9 cellular contexts compared by ENCODE assay signal in the genomic region with DNA sequence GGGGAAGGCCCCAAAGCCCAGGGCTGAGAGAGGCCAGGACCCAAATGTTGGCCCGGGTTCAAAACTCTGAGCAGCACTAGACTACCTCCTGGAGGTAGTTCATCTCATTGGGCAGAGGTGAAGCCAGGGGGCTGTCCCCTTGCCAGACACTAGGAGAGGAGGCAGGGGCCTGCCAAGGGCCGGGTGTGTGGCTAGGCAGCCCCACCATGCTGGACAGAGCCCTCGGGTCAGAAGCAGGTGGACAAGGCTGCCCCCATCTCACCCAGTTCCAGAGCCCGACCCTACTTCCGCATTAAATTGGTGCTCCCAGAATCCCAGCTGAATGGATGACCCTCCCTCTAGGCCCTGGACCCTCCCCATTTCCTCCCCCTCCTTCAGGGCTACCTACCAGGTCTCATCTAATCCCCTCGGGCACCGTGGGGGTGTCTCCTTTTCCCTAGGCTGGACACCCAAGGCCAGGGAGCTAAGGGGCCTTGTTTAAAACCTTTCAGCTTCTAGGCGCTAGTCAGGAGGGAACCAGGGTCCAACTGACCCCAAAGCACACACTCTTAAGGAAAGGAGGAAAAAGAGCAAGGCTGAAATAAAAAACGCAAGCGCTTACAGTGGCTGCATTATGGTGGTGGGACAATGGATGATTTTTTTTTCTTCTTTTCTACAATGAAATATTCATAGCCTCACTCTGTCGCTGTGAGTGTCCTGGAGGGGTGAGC.
A peak's percentile ranks its signal among the peaks of the same experiment; 100 is the strongest.
DNase-seq lines count a peak whose midpoint lies in the region; ATAC-seq, FAIRE-seq and TF ChIP-seq lines count a peak whose summit lies in the region.
"Had no signal": no experiment of that assay in that cellular context is flagged by ENCODE, and none has a peak within 500 bp of the region (broad histone marks: within the 10 kb centered on the region; RNA-seq: fewer than 3 reads in every experiment).

No MANE protein-coding gene starts in this region.

- H3K9ac ChIP-seq in HCT116 (ENCODE audit: low read length) (peak overlapping the region; percentile 58), astrocyte (ENCODE audit: low read length) (no peak overlapping the region)

- CTCF ChIA-PET in HCT116 (lab: Charles Lee): no interaction called here

- no peaks in the 10 kb centered on the region for H3K9me3 ChIP-seq in HCT116 (ENCODE audit: control insufficient read depth in 1 of 2, insufficient read depth in 1 of 2, low read depth in 1 of 2, low read length in 2 of 2)
- H3K9me3 ChIP-seq in astrocyte (ENCODE audit: insufficient read depth, low read depth, low read length): no peaks in the 10 kb centered on the region
- H3K9me3 ChIP-seq in mucosa of descending colon: no peaks in the 10 kb centered on the region

- peak overlapping the region; percentile 51; the same call in 1 of the 2 replicates for H3K4me3 ChIP-seq in ACC112 (ENCODE audit: low read depth, low read length)
- peak overlapping the region; percentile 52 to 63 for H3K4me3 ChIP-seq in HCT116 (replicated peaks in 1 of 2; ENCODE audit: low read depth in 1 of 2, low read length in 2 of 2)
- no peak overlapping the region for H3K4me3 ChIP-seq in astrocyte (ENCODE audit: insufficient read depth, low read depth, low read length)
- H3K4me3 ChIP-seq in mucosa of descending colon: no peak overlapping the region
- H3K4me3 ChIP-seq: K562 had no signal

- H3K36me3 Mint-ChIP-seq in astrocyte (ENCODE audit: low read depth, unreplicated experiment): no peaks in the 10 kb centered on the region
- no peaks in the 10 kb centered on the region for H3K36me3 Mint-ChIP-seq in natural killer cell treated with Interleukin-12 subunit alpha and Interleukin-12 subunit beta and Interleukin-15 and Interleukin-18, amount 100 ng/mL, for 72 hours

- no peaks in the 10 kb centered on the region for H3K79me2 ChIP-seq in ACC112 (ENCODE audit: control insufficient read depth, insufficient read depth, low read length, unreplicated experiment)
- no peaks in the 10 kb centered on the region for H3K79me2 ChIP-seq in HCT116 (ENCODE audit: insufficient read depth, low read length)
- no peaks in the 10 kb centered on the region for H3K79me2 ChIP-seq in astrocyte (ENCODE audit: insufficient read depth, low read length)

- TF ChIP-seq POLR2A in HCT116 (IDR thresholded peaks at IDR 0.05; ENCODE audit: borderline replicate concordance, extremely low read depth, insufficient read depth, insufficient read length): no peak

- H3K9me3 Mint-ChIP-seq in astrocyte (ENCODE audit: unreplicated experiment): no peaks in the 10 kb centered on the region
- no peaks in the 10 kb centered on the region for H3K9me3 Mint-ChIP-seq in natural killer cell treated with Interleukin-12 subunit alpha and Interleukin-12 subunit beta and Interleukin-15 and Interleukin-18, amount 100 ng/mL, for 72 hours

- POLR2A ChIA-PET in HCT116 (lab: Charles Lee): no interaction called here

- H2AFZ ChIP-seq in ACC112 (ENCODE audit: low read length, unreplicated experiment) (no peak overlapping the region), HCT116 (ENCODE audit: low read depth, low read length, poor library complexity, severe bottlenecking) (no peak overlapping the region), astrocyte (ENCODE audit: low read depth, low read length) (no peak overlapping the region)

- H3K4me1 ChIP-seq in ACC112 (ENCODE audit: control insufficient read depth, insufficient read depth, low read length, unreplicated experiment): no peaks in the 10 kb centered on the region
- H3K4me1 ChIP-seq in HCT116 (ENCODE audit: control insufficient read depth in 1 of 2, insufficient read depth in 2 of 2, low read length in 2 of 2): peaks cover 6 to 11% of the 10 kb centered on the region in 2 experiments
- H3K4me1 ChIP-seq in astrocyte (ENCODE audit: insufficient read depth, low read length): peaks cover 3% of the 10 kb centered on the region
- peaks cover 15% of the 10 kb centered on the region for H3K4me1 ChIP-seq in mucosa of descending colon (ENCODE audit: low read depth)

- TF ChIP-seq CTCF in HCT116 (IDR thresholded peaks at IDR 0.05 in 2 of 3, conservative IDR thresholded peaks at IDR 0.05 in 1 of 3; ENCODE audit: borderline replicate concordance in 1 of 3, insufficient read depth in 1 of 3, low read depth in 2 of 3, low read length in 2 of 3) (no peak), astrocyte (IDR thresholded peaks at IDR 0.05; ENCODE audit: insufficient read depth, low read depth, low read length) (no peak), mucosa of descending colon (IDR thresholded peaks at IDR 0.05) (no peak)

- H3K27ac Mint-ChIP-seq in astrocyte (ENCODE audit: unreplicated experiment): no peak overlapping the region
- no peak overlapping the region for H3K27ac Mint-ChIP-seq in natural killer cell treated with Interleukin-12 subunit alpha and Interleukin-12 subunit beta and Interleukin-15 and Interleukin-18, amount 100 ng/mL, for 72 hours

- H3K27ac ChIP-seq in ACC112 (ENCODE audit: low read depth, low read length): no peak overlapping the region
- no peak overlapping the region for H3K27ac ChIP-seq in HCT116 (ENCODE audit: low read depth, low read length)
- no peak overlapping the region for H3K27ac ChIP-seq in astrocyte (ENCODE audit: low read depth, low read length)

- BruUV-seq in HCT116 (replicated peaks; lab: Mats Ljungman, UMichigan): TSS peak; percentile 50

- H3K27me3 Mint-ChIP-seq in astrocyte (ENCODE audit: low read depth, unreplicated experiment): peaks cover 46% of the 10 kb centered on the region
- peaks cover 0 to 12% of the 10 kb centered on the region in 2 donors for H3K27me3 Mint-ChIP-seq in natural killer cell treated with Interleukin-12 subunit alpha and Interleukin-12 subunit beta and Interleukin-15 and Interleukin-18, amount 100 ng/mL, for 72 hours

- peak overlapping the region; percentile 88 for H3K4me2 ChIP-seq in HCT116 (ENCODE audit: low read length)
- peak overlapping the region; percentile 68 for H3K4me2 ChIP-seq in astrocyte (ENCODE audit: low read length)

- no peaks in the 10 kb centered on the region for H3K9me2 ChIP-seq in HCT116 (ENCODE audit: insufficient read depth)

- H3K36me3 ChIP-seq in ACC112 (ENCODE audit: insufficient read depth, low read length) (no peaks in the 10 kb centered on the region), HCT116 (ENCODE audit: control insufficient read depth in 1 of 2, insufficient read depth in 2 of 2, low read length in 2 of 2) (no peaks in the 10 kb centered on the region), astrocyte (ENCODE audit: insufficient read depth, low read length) (no peaks in the 10 kb centered on the region), mucosa of descending colon (ENCODE audit: low read depth) (no peaks in the 10 kb centered on the region)

- H3K4me3 Mint-ChIP-seq in astrocyte (ENCODE audit: unreplicated experiment): peak overlapping the region; percentile 64
- H3K4me3 Mint-ChIP-seq in natural killer cell treated with Interleukin-12 subunit alpha and Interleukin-12 subunit beta and Interleukin-15 and Interleukin-18, amount 100 ng/mL, for 72 hours: peak overlapping the region; percentile 67

- 0 out of 2 replicates have a peak, but pooled peaks have one; percentile 24 for ATAC-seq in HCT116
- ATAC-seq in natural killer cell treated with Interleukin-12 subunit alpha and Interleukin-12 subunit beta and Interleukin-15 and Interleukin-18, amount 100 ng/mL, for 72 hours: no peak
- ATAC-seq in HG03175 (IDR thresholded peaks at IDR 0.05; ENCODE audit: unreplicated experiment): no peak
- ATAC-seq in mucosa of descending colon: no peak

- intact Hi-C loops in HCT116 (cut with micrococcal nuclease) (no loop called here), mucosa of descending colon (cut with DNase I, micrococcal nuclease) (no loop called here)

- H3K27me3 ChIP-seq in ACC112 (ENCODE audit: insufficient read depth, low read length): no peaks in the 10 kb centered on the region
- no peaks in the 10 kb centered on the region for H3K27me3 ChIP-seq in HCT116 (ENCODE audit: insufficient read depth, low read length)
- H3K27me3 ChIP-seq in astrocyte (ENCODE audit: insufficient read depth, low read length): peaks cover 8% of the 10 kb centered on the region

- FAIRE-seq in astrocyte (lab: Jason Lieb, UNC): no peak
- FAIRE-seq: K562 had no signal

- RAD21 ChIA-PET in HCT116 (lab: Charles Lee; ENCODE audit: low non-redundant PET in 1 of 2, low total read pairs in 2 of 2, uncharacterized antibody in 2 of 2, unreplicated experiment in 2 of 2): interaction anchor here in 1 of 2 experiments (0.6 kb wide), 1 partner anchor 380 kb away, joined by 3 read pairs; no protein-coding TSS in a partner anchor

- H4K20me1 ChIP-seq in HCT116 (ENCODE audit: insufficient read depth) (no peaks in the 10 kb centered on the region), astrocyte (ENCODE audit: insufficient read depth, low read length) (peaks cover 29% of the 10 kb centered on the region)

- no peak for TF ChIP-seq RAD21 in HCT116 (IDR thresholded peaks at IDR 0.05; ENCODE audit: low read depth)

- no peaks in the 10 kb centered on the region for H3K4me1 Mint-ChIP-seq in astrocyte (ENCODE audit: low read depth, unreplicated experiment)
- peaks cover 0 to 3% of the 10 kb centered on the region in 2 donors for H3K4me1 Mint-ChIP-seq in natural killer cell treated with Interleukin-12 subunit alpha and Interleukin-12 subunit beta and Interleukin-15 and Interleukin-18, amount 100 ng/mL, for 72 hours (ENCODE audit: low read depth in 2 of 2)

- DNase-seq in HCT116 (ENCODE audit: low read depth, low spot score) (no peak), astrocyte (ENCODE audit: low read depth) (no peak), NCI-H526 (lab: John Stamatoyannopoulos, UW) (no peak), UCSD-AML1 (lab: John Stamatoyannopoulos, UW; ENCODE audit: unreplicated experiment) (no peak), mucosa of descending colon (no peak)
- DNase-seq in natural killer cell treated with Interleukin-12 subunit alpha and Interleukin-12 subunit beta and Interleukin-15 and Interleukin-18, amount 100 ng/mL, for 72 hours (ENCODE audit: low spot score): no peak

TF ChIP-seq in HCT116, 20 proteins besides CTCF, POLR2A, EP300 and RAD21 (continues in another document):
- TF ChIP-seq POLR2AphosphoS5 (IDR thresholded peaks at IDR 0.05; ENCODE audit: low read depth, low read length): no peak
- TF ChIP-seq ZNF274 (IDR thresholded peaks at IDR 0.05; ENCODE audit: low read depth, low read length): no peak
- TF ChIP-seq SRF (IDR thresholded peaks at IDR 0.05; ENCODE audit: low read depth): no peak
- no peak for TF ChIP-seq CEBPB (IDR thresholded peaks at IDR 0.05; ENCODE audit: low read depth)
- TF ChIP-seq, protein P1, sequence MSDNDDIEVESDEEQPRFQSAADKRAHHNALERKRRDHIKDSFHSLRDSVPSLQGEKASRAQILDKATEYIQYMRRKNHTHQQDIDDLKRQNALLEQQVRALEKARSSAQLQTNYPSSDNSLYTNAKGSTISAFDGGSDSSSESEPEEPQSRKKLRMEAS (IDR thresholded peaks at IDR 0.05): no peak
- TF ChIP-seq SP1 (IDR thresholded peaks at IDR 0.05; ENCODE audit: low read depth): no peak
- TF ChIP-seq EGR1 (IDR thresholded peaks at IDR 0.05; ENCODE audit: low read depth): no peak
- TF ChIP-seq EZH2phosphoT487 (IDR thresholded peaks at IDR 0.05; ENCODE audit: borderline replicate concordance): no peak

Comparison
In these comparisons a context has a peak if more than half of its experiments do, and no peak if none do; other contexts are left out.
1. H3K4me3 ChIP-seq: peak in ACC112 (single experiment) and HCT116 (2 of 2); none in astrocyte (single experiment) and mucosa of descending colon (single experiment).